ENCODE assay signal across 1 cellular context in the genomic region with DNA sequence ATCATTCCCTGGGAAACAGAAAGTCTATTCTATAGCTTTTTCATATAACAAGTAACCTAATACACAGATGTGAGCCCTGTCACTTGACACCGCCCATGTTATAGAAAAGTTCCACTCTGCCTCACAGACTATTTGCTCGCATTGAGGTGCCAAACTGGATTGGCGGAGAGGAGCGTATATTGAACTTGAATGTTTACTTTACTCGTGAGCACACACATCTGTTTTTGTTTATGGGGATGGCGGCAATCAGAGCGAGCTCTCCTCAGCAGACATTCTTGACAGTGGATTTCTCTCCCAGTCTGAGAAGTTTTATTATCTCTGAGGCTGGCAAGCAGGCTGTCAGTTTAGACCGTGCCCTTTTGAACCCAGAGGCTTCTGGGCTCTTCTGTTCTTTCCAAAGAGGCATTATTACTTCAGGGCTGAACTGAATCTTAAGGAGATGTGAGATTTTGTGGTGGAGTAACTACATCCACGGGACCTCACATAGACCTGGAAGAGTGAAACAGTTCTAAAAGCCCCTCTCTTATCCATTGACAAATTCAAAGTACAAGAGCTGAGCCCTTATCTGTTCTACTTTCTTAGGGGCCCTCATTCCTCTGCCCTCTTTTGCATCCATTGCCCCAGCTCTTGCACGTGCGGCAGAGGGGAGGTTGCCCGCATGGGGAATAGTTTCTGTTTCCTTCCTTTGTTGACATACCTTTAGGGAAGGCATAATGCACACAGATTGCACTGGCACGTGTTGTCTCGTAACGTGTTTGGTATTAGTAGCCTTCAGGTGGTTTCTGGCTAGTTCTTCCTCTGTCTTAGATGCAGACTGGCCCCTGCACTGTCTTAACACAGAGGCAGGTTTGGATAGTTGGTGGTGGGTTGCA.
TF ChIP-seq lines count a peak whose summit lies in the region.

No MANE protein-coding gene starts in this region.

TF ChIP-seq in HepG2, 621 proteins besides CTCF, POLR2A, EP300 and RAD21 (continued from another document):
- TF ChIP-seq, protein P1, sequence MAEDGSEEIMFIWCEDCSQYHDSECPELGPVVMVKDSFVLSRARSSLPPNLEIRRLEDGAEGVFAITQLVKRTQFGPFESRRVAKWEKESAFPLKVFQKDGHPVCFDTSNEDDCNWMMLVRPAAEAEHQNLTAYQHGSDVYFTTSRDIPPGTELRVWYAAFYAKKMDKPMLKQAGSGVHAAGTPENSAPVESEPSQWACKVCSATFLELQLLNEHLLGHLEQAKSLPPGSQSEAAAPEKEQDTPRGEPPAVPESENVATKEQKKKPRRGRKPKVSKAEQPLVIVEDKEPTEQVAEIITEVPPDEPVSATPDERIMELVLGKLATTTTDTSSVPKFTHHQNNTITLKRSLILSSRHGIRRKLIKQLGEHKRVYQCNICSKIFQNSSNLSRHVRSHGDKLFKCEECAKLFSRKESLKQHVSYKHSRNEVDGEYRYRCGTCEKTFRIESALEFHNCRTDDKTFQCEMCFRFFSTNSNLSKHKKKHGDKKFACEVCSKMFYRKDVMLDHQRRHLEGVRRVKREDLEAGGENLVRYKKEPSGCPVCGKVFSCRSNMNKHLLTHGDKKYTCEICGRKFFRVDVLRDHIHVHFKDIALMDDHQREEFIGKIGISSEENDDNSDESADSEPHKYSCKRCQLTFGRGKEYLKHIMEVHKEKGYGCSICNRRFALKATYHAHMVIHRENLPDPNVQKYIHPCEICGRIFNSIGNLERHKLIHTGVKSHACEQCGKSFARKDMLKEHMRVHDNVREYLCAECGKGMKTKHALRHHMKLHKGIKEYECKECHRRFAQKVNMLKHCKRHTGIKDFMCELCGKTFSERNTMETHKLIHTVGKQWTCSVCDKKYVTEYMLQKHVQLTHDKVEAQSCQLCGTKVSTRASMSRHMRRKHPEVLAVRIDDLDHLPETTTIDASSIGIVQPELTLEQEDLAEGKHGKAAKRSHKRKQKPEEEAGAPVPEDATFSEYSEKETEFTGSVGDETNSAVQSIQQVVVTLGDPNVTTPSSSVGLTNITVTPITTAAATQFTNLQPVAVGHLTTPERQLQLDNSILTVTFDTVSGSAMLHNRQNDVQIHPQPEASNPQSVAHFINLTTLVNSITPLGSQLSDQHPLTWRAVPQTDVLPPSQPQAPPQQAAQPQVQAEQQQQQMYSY (CRISPR knock-in tag; IDR thresholded peaks at IDR 0.05): no peak
- TF ChIP-seq FOXC1 (CRISPR knock-in tag; IDR thresholded peaks at IDR 0.05; ENCODE audit: borderline replicate concordance) (no peak), FOXA1 (IDR thresholded peaks at IDR 0.05) (no peak), FOXA1 (CRISPR knock-in tag; IDR thresholded peaks at IDR 0.05) (peak; percentile 64), GTF2F1 (IDR thresholded peaks at IDR 0.05; ENCODE audit: low read length) (no peak), ZNF205 (CRISPR knock-in tag; IDR thresholded peaks at IDR 0.05) (peak; percentile 82; the same call in 1 of the 2 replicates), BHLHE40 (IDR thresholded peaks at IDR 0.05; ENCODE audit: low read length) (peak; percentile 83)
- TF ChIP-seq, protein P2, sequence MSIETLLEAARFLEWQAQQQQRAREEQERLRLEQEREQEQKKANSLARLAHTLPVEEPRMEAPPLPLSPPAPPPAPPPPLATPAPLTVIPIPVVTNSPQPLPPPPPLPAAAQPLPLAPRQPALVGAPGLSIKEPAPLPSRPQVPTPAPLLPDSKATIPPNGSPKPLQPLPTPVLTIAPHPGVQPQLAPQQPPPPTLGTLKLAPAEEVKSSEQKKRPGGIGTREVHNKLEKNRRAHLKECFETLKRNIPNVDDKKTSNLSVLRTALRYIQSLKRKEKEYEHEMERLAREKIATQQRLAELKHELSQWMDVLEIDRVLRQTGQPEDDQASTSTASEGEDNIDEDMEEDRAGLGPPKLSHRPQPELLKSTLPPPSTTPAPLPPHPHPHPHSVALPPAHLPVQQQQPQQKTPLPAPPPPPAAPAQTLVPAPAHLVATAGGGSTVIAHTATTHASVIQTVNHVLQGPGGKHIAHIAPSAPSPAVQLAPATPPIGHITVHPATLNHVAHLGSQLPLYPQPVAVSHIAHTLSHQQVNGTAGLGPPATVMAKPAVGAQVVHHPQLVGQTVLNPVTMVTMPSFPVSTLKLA (IDR thresholded peaks at IDR 0.05): peak; percentile 25; the same call in 1 of the 2 replicates
